18 cellular contexts compared by ENCODE assay signal in the genomic region with DNA sequence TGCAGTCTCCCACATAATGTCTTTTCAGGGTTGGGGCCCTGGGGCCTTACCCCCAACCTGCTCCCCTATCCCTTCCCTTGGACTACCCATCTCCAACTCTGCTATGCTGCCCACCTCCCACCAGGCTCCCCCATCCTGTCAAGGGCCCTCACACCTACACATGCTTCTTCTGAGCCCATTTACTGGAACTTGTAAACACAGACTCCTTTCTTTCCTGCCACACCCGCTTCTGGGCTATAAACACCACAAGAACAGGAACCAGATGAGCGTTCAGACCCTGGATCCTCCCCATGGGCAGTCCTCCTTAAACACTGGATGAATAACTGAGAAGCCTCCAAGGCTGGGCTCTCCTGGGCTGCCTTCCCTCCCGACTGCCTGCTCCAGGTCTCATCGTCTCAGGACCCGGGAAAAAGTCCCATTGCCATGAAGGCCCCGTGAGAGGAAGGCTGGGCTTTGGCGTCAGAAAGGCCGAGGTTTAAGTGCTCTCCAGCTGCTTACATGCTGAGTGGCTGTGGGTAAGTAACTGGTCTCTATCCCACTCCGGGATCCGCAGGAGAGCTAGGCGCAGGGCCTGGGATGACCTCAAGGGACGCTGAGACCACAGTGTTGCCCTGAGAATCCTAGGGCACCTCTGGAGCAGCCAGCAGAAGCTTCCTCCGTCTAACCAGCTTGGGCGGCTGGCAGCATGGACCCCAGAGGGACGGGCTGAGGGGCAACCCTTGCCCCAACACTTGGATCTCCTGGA. TPM values are rescaled to one million over a fixed set of nuclear protein-coding genes. Genes with fewer than 3 reads are reported as not detected.
DNase-seq lines count a peak whose midpoint lies in the region; ATAC-seq and TF ChIP-seq lines count a peak whose summit lies in the region.
"Had no signal": no experiment of that assay in that cellular context is flagged by ENCODE, and none has a peak within 500 bp of the region (broad histone marks: within the 10 kb centered on the region; RNA-seq: fewer than 3 reads in every experiment).

No MANE protein-coding gene starts in this region.

- no peaks in the 10 kb centered on the region for H3K36me3 ChIP-seq in heart left ventricle
- H3K36me3 ChIP-seq in gastroesophageal sphincter: no peaks in the 10 kb centered on the region
- H3K36me3 ChIP-seq in suprapubic skin: no peaks in the 10 kb centered on the region

- TF ChIP-seq CTCF in heart left ventricle (IDR thresholded peaks at IDR 0.05) (no peak), gastroesophageal sphincter (IDR thresholded peaks at IDR 0.05) (no peak), suprapubic skin (IDR thresholded peaks at IDR 0.05) (no peak)

- WGBS in heart left ventricle, 4 donors: 66 to 75% (median 72%) methylated on average over 11 to 15 of the region's 15 CpGs
- WGBS in gastroesophageal sphincter (ENCODE audit: low coverage in 1 of 2), 2 donors: 100% methylated on average over 2 of the region's 15 CpGs; no CpG with 5 or more reads in 1 of the 2 donors
- 71% methylated on average over 14 of the region's 15 CpGs for WGBS in suprapubic skin

- peak overlapping the region; percentile 87 for H3K27ac Mint-ChIP-seq in T-helper 1 cell treated with Interleukin-12 subunit alpha and Interleukin-12 subunit beta and Interleukin-4 antibody, amounts not matched to agents 30 μg/mL and 1 μg/mL, for 36 hours
- H3K27ac Mint-ChIP-seq: activated T-helper 2 cell treated with anti-CD3 and anti-CD28 coated beads, Interferon-gamma antibody, Interleukin-2, Interleukin-4, amounts not matched to agents 10 μg/mL and 5 μg/mL and 100 μg/mL, durations not matched to agents 14 hours and 24 hours and 36 hours; dendritic cell treated with granulocyte-macrophage colony-stimulating factor and Interleukin-4, amounts not matched to agents 40 ng/mL and 50 ng/mL, for 4 days had no signal

- DNase-seq in heart left ventricle (no peak), cardiac septum (ENCODE audit: low spot score) (no peak), suprapubic skin (ENCODE audit: low spot score in 2 of 2) (no peak), NCI-H1417 (lab: John Stamatoyannopoulos, UW) (no peak), NCI-H524 (lab: John Stamatoyannopoulos, UW) (no peak)
- DNase-seq: DMS53, HCEC 1CT, KBM-7, NCI-H146, NCI-H446 had no signal

- H3K4me1 ChIP-seq in heart left ventricle (peaks cover 0 to 44% (median 15%) of the 10 kb centered on the region in 12 donors), gastroesophageal sphincter (peaks cover 0 to 27% (median 12%) of the 10 kb centered on the region in 3 donors), suprapubic skin (peaks cover 5% of the 10 kb centered on the region)

- H3K9me3 ChIP-seq in heart left ventricle (no peaks in the 10 kb centered on the region), gastroesophageal sphincter (no peaks in the 10 kb centered on the region), suprapubic skin (no peaks in the 10 kb centered on the region)

- H3K27me3 ChIP-seq in heart left ventricle: no peaks in the 10 kb centered on the region
- H3K27me3 ChIP-seq in gastroesophageal sphincter: peaks cover 6% of the 10 kb centered on the region
- H3K27me3 ChIP-seq in suprapubic skin: peaks cover 4% of the 10 kb centered on the region

- H3K27ac ChIP-seq in heart left ventricle: peak overlapping the region in 8 of 12 donors; percentile 17 to 50 (median 29)
- peak overlapping the region in 2 of 4 donors; percentile 62 to 64 for H3K27ac ChIP-seq in gastroesophageal sphincter
- peak overlapping the region; percentile 1 for H3K27ac ChIP-seq in suprapubic skin

- ATAC-seq in heart left ventricle: peak in 3 of 4 donors; percentile 41 to 59 (median 46)
- ATAC-seq in gastroesophageal sphincter: peak; percentile 50
- ATAC-seq in HG03571 (IDR thresholded peaks at IDR 0.05; ENCODE audit: unreplicated experiment): no peak

- H3K4me3 Mint-ChIP-seq in T-helper 1 cell treated with Interleukin-12 subunit alpha and Interleukin-12 subunit beta and Interleukin-4 antibody, amounts not matched to agents 30 μg/mL and 1 μg/mL, for 36 hours: peak overlapping the region; percentile 73
- H3K4me3 Mint-ChIP-seq: dendritic cell treated with granulocyte-macrophage colony-stimulating factor and Interleukin-4, amounts not matched to agents 40 ng/mL and 50 ng/mL, for 4 days had no signal

- peak overlapping the region in 8 of 12 donors; percentile 8 to 44 (median 28) for H3K4me3 ChIP-seq in heart left ventricle
- H3K4me3 ChIP-seq in gastroesophageal sphincter: peak overlapping the region in 1 of 2 donors; percentile 21
- H3K4me3 ChIP-seq in suprapubic skin: no peak overlapping the region

- TF ChIP-seq EP300 in gastroesophageal sphincter (IDR thresholded peaks at IDR 0.05) (no peak), suprapubic skin (IDR thresholded peaks at IDR 0.05) (no peak)

- TF ChIP-seq POLR2A in heart left ventricle (IDR thresholded peaks at IDR 0.05) (no peak), gastroesophageal sphincter (IDR thresholded peaks at IDR 0.05) (no peak), suprapubic skin (IDR thresholded peaks at IDR 0.05) (no peak)

- no peaks in the 10 kb centered on the region for H3K9me3 Mint-ChIP-seq in T-helper 1 cell treated with Interleukin-12 subunit alpha and Interleukin-12 subunit beta and Interleukin-4 antibody, amounts not matched to agents 30 μg/mL and 1 μg/mL, for 36 hours
- H3K9me3 Mint-ChIP-seq: activated T-helper 2 cell treated with anti-CD3 and anti-CD28 coated beads, Interferon-gamma antibody, Interleukin-2, Interleukin-4, amounts not matched to agents 10 μg/mL and 5 μg/mL and 100 μg/mL, durations not matched to agents 14 hours and 24 hours and 36 hours; dendritic cell treated with granulocyte-macrophage colony-stimulating factor and Interleukin-4, amounts not matched to agents 40 ng/mL and 50 ng/mL, for 4 days had no signal

- no peaks in the 10 kb centered on the region for H3K36me3 Mint-ChIP-seq in T-helper 1 cell treated with Interleukin-12 subunit alpha and Interleukin-12 subunit beta and Interleukin-4 antibody, amounts not matched to agents 30 μg/mL and 1 μg/mL, for 36 hours (ENCODE audit: low read depth)

- peaks cover 3% of the 10 kb centered on the region for H3K27me3 Mint-ChIP-seq in T-helper 1 cell treated with Interleukin-12 subunit alpha and Interleukin-12 subunit beta and Interleukin-4 antibody, amounts not matched to agents 30 μg/mL and 1 μg/mL, for 36 hours (ENCODE audit: low read depth)

- peaks cover 28% of the 10 kb centered on the region for H3K4me1 Mint-ChIP-seq in T-helper 1 cell treated with Interleukin-12 subunit alpha and Interleukin-12 subunit beta and Interleukin-4 antibody, amounts not matched to agents 30 μg/mL and 1 μg/mL, for 36 hours (ENCODE audit: low read depth)

- intact Hi-C loops in heart left ventricle (cut with DNase I) (no loop called here), cardiac septum (cut with DNase I) (no loop called here)

RNA-seq across cellular contexts. Expression of a gene that starts 15.6 kb away (rescaled TPM):
- total RNA-seq in heart left ventricle: 1 to 10 TPM in 2 of 9 donors, under 1 TPM in 6, not detected in 1; 0.28 to 1.6 (median 0.71) TPM
- polyA plus RNA-seq in heart left ventricle: under 1 TPM; 0.06 to 0.80 TPM
- 0.57 TPM for total RNA-seq in cardiac septum
- total RNA-seq in gastroesophageal sphincter: under 1 TPM in 3 of 4 donors, not detected in 1; 0.15 to 0.77 (median 0.47) TPM
- total RNA-seq in suprapubic skin: under 1 TPM in 1 of 4 donors, not detected in 3; 0.55 TPM
- total RNA-seq: activated T-helper 2 cell treated with anti-CD3 and anti-CD28 coated beads, Interferon-gamma antibody, Interleukin-2, Interleukin-4, amounts not matched to agents 10 μg/mL and 5 μg/mL and 100 μg/mL, durations not matched to agents 14 hours and 24 hours and 36 hours; fibroblast of lung; lung microvascular endothelial cell had no signal
- polyA plus RNA-seq: aorta, fibroblast of lung had no signal

RNA-seq across cellular contexts. Expression of a gene that starts 54.0 kb away (rescaled TPM):
- 10 to 100 TPM; 11.7 to 88.1 (median 29.6) TPM for total RNA-seq in heart left ventricle
- polyA plus RNA-seq in heart left ventricle: 10 to 100 TPM; 15.7 to 27.9 TPM
- total RNA-seq in cardiac septum: 17.3 TPM
- total RNA-seq in gastroesophageal sphincter: 100 to 1,000 TPM; 115 to 212 (median 131) TPM
- 1 to 10 TPM; 1.3 to 9.7 (median 4.2) TPM for total RNA-seq in suprapubic skin
- total RNA-seq: activated T-helper 2 cell treated with anti-CD3 and anti-CD28 coated beads, Interferon-gamma antibody, Interleukin-2, Interleukin-4, amounts not matched to agents 10 μg/mL and 5 μg/mL and 100 μg/mL, durations not matched to agents 14 hours and 24 hours and 36 hours had no signal
